17 cellular contexts compared by ENCODE assay signal in genomic region chr13:112358156-112358555, GRCh38. TPM values are rescaled to one million over a fixed set of nuclear protein-coding genes. Genes with fewer than 3 reads are reported as not detected.
DNase-seq lines count a peak whose midpoint lies in the region; ATAC-seq and TF ChIP-seq lines count a peak whose summit lies in the region.
"Had no signal": no experiment of that assay in that cellular context is flagged by ENCODE, and none has a peak within 500 bp of the region (broad histone marks: within the 10 kb centered on the region; RNA-seq: fewer than 3 reads in every experiment).

No MANE protein-coding gene starts in this region.

- peaks cover 0 to 18% of the 10 kb centered on the region in 2 donors for H3K9me3 ChIP-seq in right atrium auricular region
- H3K9me3 ChIP-seq in naive thymus-derived CD4-positive, alpha-beta T cell (ENCODE audit: control insufficient read depth in 2 of 3, low read length in 3 of 3), result no peaks in the 10 kb centered on the region
- peaks cover 5% of the 10 kb centered on the region for H3K9me3 ChIP-seq in upper lobe of right lung
- H3K9me3 ChIP-seq in adrenal gland (replicated peaks in 1 of 3), result no peaks in the 10 kb centered on the region
- H3K9me3 ChIP-seq in body of pancreas, result peaks cover 0 to 13% (median 0%) of the 10 kb centered on the region in 3 donors
- H3K9me3 ChIP-seq: A549 had no signal

- DNase-seq in Right ventricle myocardium inferior (ENCODE audit: missing footprints), result no peak
- no peak for DNase-seq in right atrium auricular region (ENCODE audit: low spot score)
- DNase-seq in naive thymus-derived CD4-positive, alpha-beta T cell, result no peak
- no peak for DNase-seq in upper lobe of right lung
- DNase-seq in adrenal gland, result no peak
- DNase-seq in body of pancreas, result no peak
- DNase-seq: AML-193; Caco-2; CD4-positive, alpha-beta T cell; H7 had no signal

- H3K27me3 ChIP-seq in right atrium auricular region (no peaks in the 10 kb centered on the region), upper lobe of right lung (no peaks in the 10 kb centered on the region), adrenal gland (no peaks in the 10 kb centered on the region), body of pancreas (no peaks in the 10 kb centered on the region)
- no peaks in the 10 kb centered on the region for H3K27me3 ChIP-seq in naive thymus-derived CD4-positive, alpha-beta T cell (ENCODE audit: control insufficient read depth in 2 of 2, insufficient read depth in 2 of 2, low read length in 2 of 2)

- H3K27ac Mint-ChIP-seq in naive thymus-derived CD4-positive, alpha-beta T cell, result no peak overlapping the region
- H3K27ac Mint-ChIP-seq: CD4-positive, alpha-beta T cell; GM23338 had no signal

- no peak overlapping the region for H3K4me3 Mint-ChIP-seq in naive thymus-derived CD4-positive, alpha-beta T cell
- H3K4me3 Mint-ChIP-seq: CD4-positive, alpha-beta T cell; GM23338 had no signal

- CTCF ChIA-PET in naive thymus-derived CD4-positive, alpha-beta T cell (lab: Charles Lee), result no interaction called here

- TF ChIP-seq CTCF in right atrium auricular region (IDR thresholded peaks at IDR 0.05) (no peak), upper lobe of right lung (IDR thresholded peaks at IDR 0.05) (no peak), adrenal gland (IDR thresholded peaks at IDR 0.05) (no peak), body of pancreas (IDR thresholded peaks at IDR 0.05) (no peak)

- no peaks in the 10 kb centered on the region for H3K4me1 Mint-ChIP-seq in naive thymus-derived CD4-positive, alpha-beta T cell

- peaks cover 0 to 19% (median 7%) of the 10 kb centered on the region in 5 donors for H3K27me3 Mint-ChIP-seq in naive thymus-derived CD4-positive, alpha-beta T cell
- H3K27me3 Mint-ChIP-seq: CD4-positive, alpha-beta T cell had no signal

- peaks cover 0 to 15% (median 7%) of the 10 kb centered on the region in 11 donors for H3K9me3 Mint-ChIP-seq in naive thymus-derived CD4-positive, alpha-beta T cell

- H3K36me3 Mint-ChIP-seq in naive thymus-derived CD4-positive, alpha-beta T cell, result no peaks in the 10 kb centered on the region

- WGBS in adrenal gland, 4 donors, result 90 to 96% (median 92%) methylated on average over 4 of the region's 4 CpGs
- 86 to 90% methylated on average over 4 of the region's 4 CpGs for WGBS in body of pancreas, 2 donors

- POLR2A ChIA-PET in naive thymus-derived CD4-positive, alpha-beta T cell (lab: Charles Lee), result no interaction called here

- H3K4me3 ChIP-seq in right atrium auricular region, result no peak overlapping the region
- no peak overlapping the region for H3K4me3 ChIP-seq in naive thymus-derived CD4-positive, alpha-beta T cell (ENCODE audit: low read length)
- H3K4me3 ChIP-seq in upper lobe of right lung, result no peak overlapping the region
- H3K4me3 ChIP-seq in adrenal gland, result no peak overlapping the region
- H3K4me3 ChIP-seq in body of pancreas, result no peak overlapping the region
- H3K4me3 ChIP-seq: A549, GM23338 had no signal

- peak; percentile 20 for ATAC-seq in Right ventricle myocardium inferior
- ATAC-seq in naive thymus-derived CD4-positive, alpha-beta T cell, result peak; percentile 27
- peak; percentile 32 for ATAC-seq in upper lobe of right lung
- no peak for ATAC-seq in GM19452 (IDR thresholded peaks at IDR 0.05; ENCODE audit: unreplicated experiment)
- ATAC-seq in body of pancreas, result no peak
- ATAC-seq: A549, GM23338, HCT116 had no signal

- H3K4me1 ChIP-seq in right atrium auricular region (no peaks in the 10 kb centered on the region), upper lobe of right lung (no peaks in the 10 kb centered on the region), adrenal gland (replicated peaks in 1 of 2) (no peaks in the 10 kb centered on the region), body of pancreas (no peaks in the 10 kb centered on the region)
- H3K4me1 ChIP-seq in naive thymus-derived CD4-positive, alpha-beta T cell (ENCODE audit: control insufficient read depth in 2 of 2, insufficient read depth in 2 of 2, low read length in 2 of 2), result no peaks in the 10 kb centered on the region
- H3K4me1 ChIP-seq: A549, Caco-2 had no signal

- H3K36me3 ChIP-seq in right atrium auricular region (no peaks in the 10 kb centered on the region), upper lobe of right lung (no peaks in the 10 kb centered on the region), adrenal gland (replicated peaks in 1 of 2) (no peaks in the 10 kb centered on the region), body of pancreas (replicated peaks in 1 of 2; ENCODE audit: insufficient read depth in 1 of 2, low read depth in 2 of 2) (no peaks in the 10 kb centered on the region)
- H3K36me3 ChIP-seq in naive thymus-derived CD4-positive, alpha-beta T cell (ENCODE audit: control insufficient read depth in 2 of 3, insufficient read depth in 3 of 3, low read length in 3 of 3), result no peaks in the 10 kb centered on the region

- intact Hi-C loops in Right ventricle myocardium inferior (cut with DNase I) (no loop called here), upper lobe of right lung (cut with DNase I) (no loop called here), adrenal gland (cut with DNase I) (no loop called here), body of pancreas (cut with DNase I) (no loop called here)
- intact Hi-C loops in naive thymus-derived CD4-positive, alpha-beta T cell (cut with micrococcal nuclease), result no loop called here

- no peak for TF ChIP-seq POLR2A in adrenal gland (IDR thresholded peaks at IDR 0.05)
- TF ChIP-seq POLR2A in body of pancreas (IDR thresholded peaks at IDR 0.05), result no peak

- H3K27ac ChIP-seq in right atrium auricular region (no peak overlapping the region), upper lobe of right lung (no peak overlapping the region), adrenal gland (no peak overlapping the region), body of pancreas (no peak overlapping the region)
- H3K27ac ChIP-seq in naive thymus-derived CD4-positive, alpha-beta T cell (ENCODE audit: low read depth, low read length), result no peak overlapping the region
- H3K27ac ChIP-seq: 22Rv1, A549, C4-2B had no signal

RNA-seq across cellular contexts. Expression of gene SPACA7, which starts 18.0 kb away (rescaled TPM):
- not detected for total RNA-seq in Right ventricle myocardium inferior
- not detected for total RNA-seq in right atrium auricular region
- total RNA-seq in naive thymus-derived CD4-positive, alpha-beta T cell, result not detected
- not detected for polyA plus RNA-seq in naive thymus-derived CD4-positive, alpha-beta T cell
- not detected for total RNA-seq in upper lobe of right lung
- not detected for total RNA-seq in adrenal gland
- polyA plus RNA-seq in adrenal gland, result not detected
- not detected for total RNA-seq in body of pancreas
- total RNA-seq: Caco-2; CD4-positive, alpha-beta T cell; GM23338; H7 had no signal
- polyA plus RNA-seq: A549, BJ, GM23338 had no signal

Comparison
In these comparisons a context has a peak if more than half of its experiments do, and no peak if none do; other contexts are left out.
1. ATAC-seq: peak in Right ventricle myocardium inferior (single experiment), naive thymus-derived CD4-positive, alpha-beta T cell (single experiment) and upper lobe of right lung (single experiment); none in GM19452 (single experiment) and body of pancreas (single experiment).